27 cellular contexts compared by ENCODE assay signal in genomic region chr15:57785039-57785438, GRCh38.
"Had no signal": no experiment of that assay in that cellular context is flagged by ENCODE, and none has a peak within 500 bp of the region (broad histone marks: within the 10 kb centered on the region; RNA-seq: fewer than 3 reads in every experiment).

No MANE protein-coding gene starts in this region.

- H3K9me3 ChIP-seq: breast epithelium, gastrocnemius medialis, uterus had no signal

- H3K36me3 ChIP-seq: breast epithelium, gastrocnemius medialis, uterus, WERI-Rb-1 had no signal

- H3K27me3 ChIP-seq: breast epithelium, gastrocnemius medialis, uterus had no signal

- H3K27ac Mint-ChIP-seq: activated CD4-positive, alpha-beta memory T cell treated with anti-CD3 and anti-CD28 coated beads for 36 hours; activated CD4-positive, alpha-beta T cell treated with anti-CD3 and anti-CD28 coated beads, Interleukin-2, amount 10 ng/mL, durations not matched to agents 24 days and 14 days; activated naive CD4-positive, alpha-beta T cell treated with anti-CD3 and anti-CD28 coated beads, Interleukin-2, amount 50 U/mL, for 24 hours; activated naive CD8-positive, alpha-beta T cell treated with anti-CD3 and anti-CD28 coated beads, Interleukin-2, amount 50 U/mL, for 24 hours; activated T-cell treated with anti-CD3 and anti-CD28 coated beads, Interleukin-2, amount 50 U/mL, for 24 hours; dendritic cell treated with granulocyte-macrophage colony-stimulating factor and Interleukin-4, amounts not matched to agents 40 ng/mL and 50 ng/mL, for 4 days; stimulated activated effector memory CD8-positive, alpha-beta T cell treated with anti-CD3 and anti-CD28 coated beads, Interleukin-12 subunit alpha, Interleukin-12 subunit beta, amount 100 ng/mL, for 72 hours; stimulated activated naive CD8-positive, alpha-beta T cell treated with anti-CD3 and anti-CD28 coated beads, Interleukin-15, Interleukin-2, amounts not matched to agents 100 ng/mL and 50 ng/mL, for 24 hours; T-helper 17 cell; type B pancreatic cell had no signal

- H3K4me3 ChIP-seq: breast epithelium, gastrocnemius medialis, lung, uterus had no signal

- FAIRE-seq: kidney, small intestine had no signal

- H3K27ac ChIP-seq: uterus, WERI-Rb-1 had no signal

- H3K36me3 Mint-ChIP-seq: activated CD4-positive, alpha-beta memory T cell treated with anti-CD3 and anti-CD28 coated beads for 36 hours; activated naive CD4-positive, alpha-beta T cell treated with anti-CD3 and anti-CD28 coated beads, Interleukin-2, amount 50 U/mL, for 24 hours; stimulated activated effector memory CD8-positive, alpha-beta T cell treated with anti-CD3 and anti-CD28 coated beads, Interleukin-12 subunit alpha, Interleukin-12 subunit beta, amount 100 ng/mL, for 72 hours had no signal

- H3K9me3 Mint-ChIP-seq: activated CD4-positive, alpha-beta memory T cell treated with anti-CD3 and anti-CD28 coated beads for 36 hours; activated CD4-positive, alpha-beta T cell treated with anti-CD3 and anti-CD28 coated beads, Interleukin-2, amount 10 ng/mL, durations not matched to agents 24 days and 14 days; activated naive CD4-positive, alpha-beta T cell treated with anti-CD3 and anti-CD28 coated beads, Interleukin-2, amount 50 U/mL, for 24 hours; activated naive CD8-positive, alpha-beta T cell treated with anti-CD3 and anti-CD28 coated beads, Interleukin-2, amount 50 U/mL, for 24 hours; activated T-cell treated with anti-CD3 and anti-CD28 coated beads, Interleukin-2, amount 50 U/mL, for 24 hours; central memory CD8-positive, alpha-beta T cell; dendritic cell treated with granulocyte-macrophage colony-stimulating factor and Interleukin-4, amounts not matched to agents 40 ng/mL and 50 ng/mL, for 4 days; nephron; stimulated activated effector memory CD8-positive, alpha-beta T cell treated with anti-CD3 and anti-CD28 coated beads, Interleukin-12 subunit alpha, Interleukin-12 subunit beta, amount 100 ng/mL, for 72 hours; stimulated activated naive CD8-positive, alpha-beta T cell treated with anti-CD3 and anti-CD28 coated beads, Interleukin-15, Interleukin-2, amounts not matched to agents 100 ng/mL and 50 ng/mL, for 24 hours had no signal

- DNase-seq: activated CD4-positive, alpha-beta memory T cell treated with anti-CD3 and anti-CD28 coated beads for 36 hours; activated CD4-positive, alpha-beta T cell treated with anti-CD3 and anti-CD28 coated beads, Interleukin-2, amount 10 ng/mL, durations not matched to agents 24 days and 14 days; activated CD4-positive, CD25-positive, alpha-beta regulatory T cell treated with anti-CD3 and anti-CD28 coated beads, Interleukin-2, amount 50 U/mL, for 72 hours; activated CD8-positive, alpha-beta memory T cell treated with anti-CD3 and anti-CD28 coated beads, Interleukin-2, amount 50 U/mL, for 4 hours; activated naive CD8-positive, alpha-beta T cell treated with anti-CD3 and anti-CD28 coated beads, Interleukin-2, amount 50 U/mL, for 24 hours; activated T-cell treated with anti-CD3 and anti-CD28 coated beads, Interleukin-2, amount 50 U/mL, for 24 hours; gastrocnemius medialis; glutamatergic neuron; hippocampal formation; kidney; small intestine; stimulated activated CD4-positive, alpha-beta T cell treated with anti-CD3 and anti-CD28 coated beads, Interleukin-4, amount 100 ng/mL, for 24 hours; substantia nigra; T-helper 17 cell; T1000; uterus; WERI-Rb-1 had no signal

- ATAC-seq: activated naive CD8-positive, alpha-beta T cell treated with anti-CD3 and anti-CD28 coated beads, Interleukin-2, amount 50 U/mL, for 24 hours; left lobe of liver; stimulated activated effector memory CD8-positive, alpha-beta T cell treated with anti-CD3 and anti-CD28 coated beads, Interleukin-12 subunit alpha, Interleukin-12 subunit beta, amount 100 ng/mL, for 72 hours; T-helper 17 cell had no signal

- H3K4me1 Mint-ChIP-seq: activated naive CD8-positive, alpha-beta T cell treated with anti-CD3 and anti-CD28 coated beads, Interleukin-2, amount 50 U/mL, for 24 hours; central memory CD8-positive, alpha-beta T cell; stimulated activated effector memory CD8-positive, alpha-beta T cell treated with anti-CD3 and anti-CD28 coated beads, Interleukin-12 subunit alpha, Interleukin-12 subunit beta, amount 100 ng/mL, for 72 hours had no signal

- H3K4me3 Mint-ChIP-seq: activated CD4-positive, alpha-beta memory T cell treated with anti-CD3 and anti-CD28 coated beads for 36 hours; activated CD4-positive, alpha-beta T cell treated with anti-CD3 and anti-CD28 coated beads, Interleukin-2, amount 10 ng/mL, durations not matched to agents 24 days and 14 days; activated naive CD4-positive, alpha-beta T cell treated with anti-CD3 and anti-CD28 coated beads, Interleukin-2, amount 50 U/mL, for 24 hours; activated naive CD8-positive, alpha-beta T cell treated with anti-CD3 and anti-CD28 coated beads, Interleukin-2, amount 50 U/mL, for 24 hours; activated T-cell treated with anti-CD3 and anti-CD28 coated beads, Interleukin-2, amount 50 U/mL, for 24 hours; central memory CD8-positive, alpha-beta T cell; dendritic cell treated with granulocyte-macrophage colony-stimulating factor and Interleukin-4, amounts not matched to agents 40 ng/mL and 50 ng/mL, for 4 days; nephron; stimulated activated effector memory CD8-positive, alpha-beta T cell treated with anti-CD3 and anti-CD28 coated beads, Interleukin-12 subunit alpha, Interleukin-12 subunit beta, amount 100 ng/mL, for 72 hours; stimulated activated naive CD8-positive, alpha-beta T cell treated with anti-CD3 and anti-CD28 coated beads, Interleukin-15, Interleukin-2, amounts not matched to agents 100 ng/mL and 50 ng/mL, for 24 hours; T-helper 17 cell; type B pancreatic cell had no signal

- H3K4me1 ChIP-seq: breast epithelium, gastrocnemius medialis, uterus had no signal
